11 cellular contexts compared by ENCODE assay signal in genomic region chr2:86186431-86186830, GRCh38. TPM values are rescaled to one million over a fixed set of nuclear protein-coding genes. Genes with fewer than 3 reads are reported as not detected.
DNase-seq lines count a peak whose midpoint lies in the region; ATAC-seq and TF ChIP-seq lines count a peak whose summit lies in the region.
"Had no signal": no experiment of that assay in that cellular context is flagged by ENCODE, and none has a peak within 500 bp of the region (broad histone marks: within the 10 kb centered on the region; RNA-seq: fewer than 3 reads in every experiment).

No MANE protein-coding gene starts in this region.

- TF ChIP-seq CTCF in activated B cell treated with CpG ODN at 0.5 μM for 24 hours (IDR thresholded peaks at IDR 0.05) (no peak), mucosa of descending colon (IDR thresholded peaks at IDR 0.05) (no peak)

- H3K27ac Mint-ChIP-seq in CD8-positive, alpha-beta memory T cell: peak overlapping the region; percentile 81 to 98 (median 84)
- H3K27ac Mint-ChIP-seq in activated B cell treated with CpG ODN at 0.5 μM for 24 hours: peak overlapping the region; percentile 81
- peak overlapping the region; percentile 80 to 95 (median 92) for H3K27ac Mint-ChIP-seq in naive thymus-derived CD8-positive, alpha-beta T cell

- POLR2A ChIA-PET in CD8-positive, alpha-beta memory T cell (lab: Charles Lee): interaction anchor here (0.6 kb wide), 1 partner anchor 161 kb away, joined by 3 read pairs; no protein-coding TSS in a partner anchor
- POLR2A ChIA-PET in activated B cell treated with CpG ODN at 0.5 μM for 24 hours (lab: Charles Lee): interaction anchor here (2.2 to 3.5 kb wide), 2 partner anchors 8 to 255 kb away, joined by 11 to 22 read pairs; partner anchors contain the start of genes IMMT and KDM3A
- POLR2A ChIA-PET in naive thymus-derived CD8-positive, alpha-beta T cell (lab: Charles Lee): interaction anchor here (0.5 to 1.0 kb wide), 3 partner anchors 15 to 81 kb away, joined by 3 to 6 read pairs (median 3); partner anchors contain the start of genes POLR1A and PTCD3

- CTCF ChIA-PET in CD8-positive, alpha-beta memory T cell (lab: Charles Lee): interaction anchor here (1.1 to 2.1 kb wide), 2 partner anchors 8 to 254 kb away, joined by 3 to 8 read pairs; partner anchors contain the start of genes IMMT and KDM3A
- CTCF ChIA-PET in activated B cell treated with CpG ODN at 0.5 μM for 24 hours (lab: Charles Lee): interaction anchor here (2.1 kb wide), 1 partner anchor 35 kb away, joined by 6 read pairs; no protein-coding TSS in a partner anchor

- ATAC-seq in GM21447 (IDR thresholded peaks at IDR 0.05; ENCODE audit: unreplicated experiment) (peak; percentile 40), activated B cell treated with CpG ODN at 0.5 μM for 24 hours (ENCODE audit: low read depth) (peak; percentile 34), mucosa of descending colon (no peak)
- ATAC-seq in naive thymus-derived CD8-positive, alpha-beta T cell: no peak

- no peaks in the 10 kb centered on the region for H3K36me3 ChIP-seq in CD8-positive, alpha-beta memory T cell (ENCODE audit: insufficient read depth, low read length)
- H3K36me3 ChIP-seq in mucosa of descending colon (ENCODE audit: low read depth): no peaks in the 10 kb centered on the region

- H3K27me3 Mint-ChIP-seq in CD8-positive, alpha-beta memory T cell: no peaks in the 10 kb centered on the region
- H3K27me3 Mint-ChIP-seq in activated B cell treated with CpG ODN at 0.5 μM for 24 hours: no peaks in the 10 kb centered on the region
- H3K27me3 Mint-ChIP-seq in naive thymus-derived CD8-positive, alpha-beta T cell: no peaks in the 10 kb centered on the region

- H3K4me1 Mint-ChIP-seq in CD8-positive, alpha-beta memory T cell: peaks cover 64 to 90% (median 86%) of the 10 kb centered on the region in 3 donors
- H3K4me1 Mint-ChIP-seq in activated B cell treated with CpG ODN at 0.5 μM for 24 hours: peaks cover 66% of the 10 kb centered on the region
- peaks cover 33 to 82% (median 74%) of the 10 kb centered on the region in 4 donors for H3K4me1 Mint-ChIP-seq in naive thymus-derived CD8-positive, alpha-beta T cell

- no peaks in the 10 kb centered on the region for H3K27me3 ChIP-seq in CD8-positive, alpha-beta memory T cell (ENCODE audit: insufficient read depth, low read length, poor library complexity, severe bottlenecking)
- H3K27me3 ChIP-seq: hepatocyte, upper lobe of left lung had no signal

- H3K27ac ChIP-seq in CD8-positive, alpha-beta memory T cell (ENCODE audit: low read depth, low read length): peak overlapping the region; percentile 32
- H3K27ac ChIP-seq: hepatocyte, RWPE1 had no signal

- no peak for DNase-seq in CD8-positive, alpha-beta memory T cell
- no peak for DNase-seq in activated B cell treated with CpG ODN at 0.5 μM for 24 hours
- DNase-seq in naive thymus-derived CD8-positive, alpha-beta T cell: no peak
- no peak for DNase-seq in mucosa of descending colon
- no peak for DNase-seq in NCI-H526 treated with DMSO at 0.1 percent for 48 hours (lab: John Stamatoyannopoulos, UW)
- no peak for DNase-seq in NK-92 (lab: John Stamatoyannopoulos, UW; ENCODE audit: unreplicated experiment)
- DNase-seq: NCI-H187 treated with DMSO at 0.1 percent for 48 hours, upper lobe of left lung had no signal

- H3K9me3 ChIP-seq in CD8-positive, alpha-beta memory T cell (ENCODE audit: low read length): no peaks in the 10 kb centered on the region
- no peaks in the 10 kb centered on the region for H3K9me3 ChIP-seq in mucosa of descending colon
- H3K9me3 ChIP-seq: upper lobe of left lung had no signal

- H3K9me3 Mint-ChIP-seq in CD8-positive, alpha-beta memory T cell: no peaks in the 10 kb centered on the region
- H3K9me3 Mint-ChIP-seq in activated B cell treated with CpG ODN at 0.5 μM for 24 hours: no peaks in the 10 kb centered on the region
- H3K9me3 Mint-ChIP-seq in naive thymus-derived CD8-positive, alpha-beta T cell: no peaks in the 10 kb centered on the region

- H3K4me1 ChIP-seq in CD8-positive, alpha-beta memory T cell (ENCODE audit: insufficient read depth, low read length): peaks cover 61% of the 10 kb centered on the region
- peaks cover 4% of the 10 kb centered on the region for H3K4me1 ChIP-seq in mucosa of descending colon (ENCODE audit: low read depth)

- H3K36me3 Mint-ChIP-seq in CD8-positive, alpha-beta memory T cell: peaks cover 0 to 32% (median 4%) of the 10 kb centered on the region in 3 donors
- H3K36me3 Mint-ChIP-seq in activated B cell treated with CpG ODN at 0.5 μM for 24 hours (ENCODE audit: low read depth): peaks cover 33% of the 10 kb centered on the region
- peaks cover 0 to 25% (median 6%) of the 10 kb centered on the region in 3 donors for H3K36me3 Mint-ChIP-seq in naive thymus-derived CD8-positive, alpha-beta T cell

- H3K4me3 Mint-ChIP-seq in CD8-positive, alpha-beta memory T cell: peak overlapping the region; percentile 49 to 82 (median 65)
- H3K4me3 Mint-ChIP-seq in activated B cell treated with CpG ODN at 0.5 μM for 24 hours: no peak overlapping the region
- peak overlapping the region in 9 of 10 donors; percentile 50 to 75 (median 70) for H3K4me3 Mint-ChIP-seq in naive thymus-derived CD8-positive, alpha-beta T cell

- H3K4me3 ChIP-seq in CD8-positive, alpha-beta memory T cell (ENCODE audit: low read length): peak overlapping the region; percentile 29
- no peak overlapping the region for H3K4me3 ChIP-seq in mucosa of descending colon
- H3K4me3 ChIP-seq: hepatocyte, upper lobe of left lung had no signal

- intact Hi-C loops in activated B cell treated with CpG ODN at 0.5 μM for 24 hours (cut with micrococcal nuclease) (no loop called here), mucosa of descending colon (cut with DNase I, micrococcal nuclease) (no loop called here)

RNA-seq across cellular contexts. Expression of gene IMMT, which starts 8.8 kb away (rescaled TPM):
- total RNA-seq in CD8-positive, alpha-beta memory T cell: 100 to 1,000 TPM; 147 to 149 TPM
- 65.7 TPM for polyA plus RNA-seq in CD8-positive, alpha-beta memory T cell
- 90.3 and 93.0 TPM in 2 replicates for total RNA-seq in activated B cell treated with CpG ODN at 0.5 μM for 24 hours
- total RNA-seq in naive thymus-derived CD8-positive, alpha-beta T cell: 10 to 100 TPM; 79.7 to 86.2 TPM
- 10 to 100 TPM; 47.5 to 71.9 (median 61.4) TPM for polyA plus RNA-seq in naive thymus-derived CD8-positive, alpha-beta T cell
- 100 to 1,000 TPM; 106 to 121 (median 107) TPM for total RNA-seq in mucosa of descending colon

RNA-seq across cellular contexts. Expression of gene MRPL35, which starts 12.8 kb away (rescaled TPM):
- total RNA-seq in CD8-positive, alpha-beta memory T cell: 10 to 100 TPM; 86.5 to 89.9 TPM
- polyA plus RNA-seq in CD8-positive, alpha-beta memory T cell: 27.1 TPM
- total RNA-seq in activated B cell treated with CpG ODN at 0.5 μM for 24 hours (35.1 and 37.4 TPM in 2 replicates), mucosa of descending colon (10 to 100 TPM; 61.6 to 86.7 (median 75.3) TPM)
- total RNA-seq in naive thymus-derived CD8-positive, alpha-beta T cell: 10 to 100 TPM; 17.8 to 22.8 TPM
- 10 to 100 TPM; 17.5 to 40.6 (median 24.7) TPM for polyA plus RNA-seq in naive thymus-derived CD8-positive, alpha-beta T cell

Comparison
In these comparisons a context has a peak if more than half of its experiments do, and no peak if none do; other contexts are left out.
1. ATAC-seq: peak in GM21447 (single experiment) and activated B cell treated with CpG ODN at 0.5 μM for 24 hours (single experiment); none in naive thymus-derived CD8-positive, alpha-beta T cell (0 of 2) and mucosa of descending colon (single experiment).
2. Peak in every context shown above with its lines, with median percentiles within 50 percentile points of each other: H3K27ac Mint-ChIP-seq.